2 cellular contexts compared by ENCODE assay signal in genomic region chr20:6818033-6818808, GRCh38.
A peak's percentile ranks its signal among the peaks of the same experiment; 100 is the strongest.
TF ChIP-seq lines count a peak whose summit lies in the region.

No MANE protein-coding gene starts in this region.

TF ChIP-seq in SK-N-SH, 30 proteins besides CTCF, POLR2A, EP300 and RAD21 (continued from another document):
- TF ChIP-seq REST (IDR thresholded peaks at IDR 0.05; ENCODE audit: low read depth, low read length), result peak; percentile 68; the same call in 1 of the 2 replicates
- TF ChIP-seq NFIC (IDR thresholded peaks at IDR 0.05; ENCODE audit: borderline replicate concordance), result no peak
- no peak for TF ChIP-seq YY1 (IDR thresholded peaks at IDR 0.05; ENCODE audit: low read depth)
- TF ChIP-seq MEF2A (IDR thresholded peaks at IDR 0.05; ENCODE audit: borderline replicate concordance, low read depth), result no peak
- TF ChIP-seq, protein P1, sequence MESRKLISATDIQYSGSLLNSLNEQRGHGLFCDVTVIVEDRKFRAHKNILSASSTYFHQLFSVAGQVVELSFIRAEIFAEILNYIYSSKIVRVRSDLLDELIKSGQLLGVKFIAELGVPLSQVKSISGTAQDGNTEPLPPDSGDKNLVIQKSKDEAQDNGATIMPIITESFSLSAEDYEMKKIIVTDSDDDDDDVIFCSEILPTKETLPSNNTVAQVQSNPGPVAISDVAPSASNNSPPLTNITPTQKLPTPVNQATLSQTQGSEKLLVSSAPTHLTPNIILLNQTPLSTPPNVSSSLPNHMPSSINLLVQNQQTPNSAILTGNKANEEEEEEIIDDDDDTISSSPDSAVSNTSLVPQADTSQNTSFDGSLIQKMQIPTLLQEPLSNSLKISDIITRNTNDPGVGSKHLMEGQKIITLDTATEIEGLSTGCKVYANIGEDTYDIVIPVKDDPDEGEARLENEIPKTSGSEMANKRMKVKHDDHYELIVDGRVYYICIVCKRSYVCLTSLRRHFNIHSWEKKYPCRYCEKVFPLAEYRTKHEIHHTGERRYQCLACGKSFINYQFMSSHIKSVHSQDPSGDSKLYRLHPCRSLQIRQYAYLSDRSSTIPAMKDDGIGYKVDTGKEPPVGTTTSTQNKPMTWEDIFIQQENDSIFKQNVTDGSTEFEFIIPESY (IDR thresholded peaks at IDR 0.05; ENCODE audit: borderline replicate concordance, low read depth), result no peak

TF ChIP-seq in SK-N-SH treated with all-trans-retinoic acid at 6 μM for 48 hours, 23 proteins besides CTCF, POLR2A, EP300 and RAD21 (continued from another document):
- TF ChIP-seq, protein P2, sequence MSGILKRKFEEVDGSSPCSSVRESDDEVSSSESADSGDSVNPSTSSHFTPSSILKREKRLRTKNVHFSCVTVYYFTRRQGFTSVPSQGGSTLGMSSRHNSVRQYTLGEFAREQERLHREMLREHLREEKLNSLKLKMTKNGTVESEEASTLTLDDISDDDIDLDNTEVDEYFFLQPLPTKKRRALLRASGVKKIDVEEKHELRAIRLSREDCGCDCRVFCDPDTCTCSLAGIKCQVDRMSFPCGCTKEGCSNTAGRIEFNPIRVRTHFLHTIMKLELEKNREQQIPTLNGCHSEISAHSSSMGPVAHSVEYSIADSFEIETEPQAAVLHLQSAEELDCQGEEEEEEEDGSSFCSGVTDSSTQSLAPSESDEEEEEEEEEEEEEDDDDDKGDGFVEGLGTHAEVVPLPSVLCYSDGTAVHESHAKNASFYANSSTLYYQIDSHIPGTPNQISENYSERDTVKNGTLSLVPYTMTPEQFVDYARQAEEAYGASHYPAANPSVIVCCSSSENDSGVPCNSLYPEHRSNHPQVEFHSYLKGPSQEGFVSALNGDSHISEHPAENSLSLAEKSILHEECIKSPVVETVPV (CRISPR knock-in tag; IDR thresholded peaks at IDR 0.05), result no peak
- TF ChIP-seq RARB (CRISPR knock-in tag; IDR thresholded peaks at IDR 0.05), result no peak
- no peak for TF ChIP-seq PATZ1 (CRISPR knock-in tag; IDR thresholded peaks at IDR 0.05; ENCODE audit: borderline replicate concordance)
- no peak for TF ChIP-seq SNAI2 (CRISPR knock-in tag; IDR thresholded peaks at IDR 0.05)
- TF ChIP-seq OSR1 (CRISPR knock-in tag; IDR thresholded peaks at IDR 0.05), result no peak
- no peak for TF ChIP-seq TOX (CRISPR knock-in tag; IDR thresholded peaks at IDR 0.05; ENCODE audit: borderline replicate concordance)
- no peak for TF ChIP-seq GLIS3 (CRISPR knock-in tag; IDR thresholded peaks at IDR 0.05)
- TF ChIP-seq, protein P3, sequence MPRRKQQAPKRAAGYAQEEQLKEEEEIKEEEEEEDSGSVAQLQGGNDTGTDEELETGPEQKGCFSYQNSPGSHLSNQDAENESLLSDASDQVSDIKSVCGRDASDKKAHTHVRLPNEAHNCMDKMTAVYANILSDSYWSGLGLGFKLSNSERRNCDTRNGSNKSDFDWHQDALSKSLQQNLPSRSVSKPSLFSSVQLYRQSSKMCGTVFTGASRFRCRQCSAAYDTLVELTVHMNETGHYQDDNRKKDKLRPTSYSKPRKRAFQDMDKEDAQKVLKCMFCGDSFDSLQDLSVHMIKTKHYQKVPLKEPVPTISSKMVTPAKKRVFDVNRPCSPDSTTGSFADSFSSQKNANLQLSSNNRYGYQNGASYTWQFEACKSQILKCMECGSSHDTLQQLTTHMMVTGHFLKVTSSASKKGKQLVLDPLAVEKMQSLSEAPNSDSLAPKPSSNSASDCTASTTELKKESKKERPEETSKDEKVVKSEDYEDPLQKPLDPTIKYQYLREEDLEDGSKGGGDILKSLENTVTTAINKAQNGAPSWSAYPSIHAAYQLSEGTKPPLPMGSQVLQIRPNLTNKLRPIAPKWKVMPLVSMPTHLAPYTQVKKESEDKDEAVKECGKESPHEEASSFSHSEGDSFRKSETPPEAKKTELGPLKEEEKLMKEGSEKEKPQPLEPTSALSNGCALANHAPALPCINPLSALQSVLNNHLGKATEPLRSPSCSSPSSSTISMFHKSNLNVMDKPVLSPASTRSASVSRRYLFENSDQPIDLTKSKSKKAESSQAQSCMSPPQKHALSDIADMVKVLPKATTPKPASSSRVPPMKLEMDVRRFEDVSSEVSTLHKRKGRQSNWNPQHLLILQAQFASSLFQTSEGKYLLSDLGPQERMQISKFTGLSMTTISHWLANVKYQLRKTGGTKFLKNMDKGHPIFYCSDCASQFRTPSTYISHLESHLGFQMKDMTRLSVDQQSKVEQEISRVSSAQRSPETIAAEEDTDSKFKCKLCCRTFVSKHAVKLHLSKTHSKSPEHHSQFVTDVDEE (CRISPR knock-in tag; IDR thresholded peaks at IDR 0.05), result no peak
- TF ChIP-seq ZNF70 (CRISPR knock-in tag; IDR thresholded peaks at IDR 0.05), result no peak
- no peak for TF ChIP-seq ZFP30 (CRISPR knock-in tag; IDR thresholded peaks at IDR 0.05)
- TF ChIP-seq POU6F1 (CRISPR knock-in tag; IDR thresholded peaks at IDR 0.05; ENCODE audit: borderline replicate concordance, low read depth), result no peak
- no peak for TF ChIP-seq ZFP3 (CRISPR knock-in tag; IDR thresholded peaks at IDR 0.05)
- TF ChIP-seq ZNF565 (CRISPR knock-in tag; conservative IDR thresholded peaks at IDR 0.05; ENCODE audit: low read depth), result no peak
